ENCODE assay signal across 10 cellular contexts in the genomic region with DNA sequence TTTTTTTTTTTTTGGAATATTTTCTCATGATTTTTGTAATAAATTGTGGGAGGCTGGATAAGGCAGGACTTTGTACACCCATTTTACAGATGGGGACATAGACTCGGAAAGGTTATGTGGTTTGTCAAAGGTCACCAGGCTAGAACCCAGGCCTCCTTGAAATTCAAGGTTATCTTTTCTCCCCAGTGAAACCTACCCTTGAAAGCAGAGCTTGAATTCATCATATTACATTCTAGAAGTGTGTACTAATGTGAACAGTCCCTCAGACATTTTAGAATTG. TPM values are rescaled to one million over a fixed set of nuclear protein-coding genes. Genes with fewer than 3 reads are reported as not detected.
DNase-seq lines count a peak whose midpoint lies in the region; ATAC-seq and TF ChIP-seq lines count a peak whose summit lies in the region.
"Had no signal": no experiment of that assay in that cellular context is flagged by ENCODE, and none has a peak within 500 bp of the region (broad histone marks: within the 10 kb centered on the region; RNA-seq: fewer than 3 reads in every experiment).

No MANE protein-coding gene starts in this region.

- WGBS in mammary epithelial cell (ENCODE audit: low coverage, missing lambda C conversion rate): 79% methylated on average over 1 of the region's 1 CpG
- WGBS in upper lobe of left lung, 2 donors: 83 to 89% methylated on average over 1 of the region's 1 CpG

- POLR2A ChIA-PET in MCF 10A (lab: Yijun Ruan, JAX): interaction anchor here (0.8 to 8.8 kb wide), 9 partner anchors 10 to 144 kb away, joined by 3 to 115 read pairs (median 5); no protein-coding TSS in a partner anchor
- POLR2A ChIA-PET in WTC11 (lab: Charles Lee): no interaction called here
- POLR2A ChIA-PET in RWPE1 (lab: Yijun Ruan, JAX; ENCODE audit: low non-redundant PET): no interaction called here

- no peak overlapping the region for H2AFZ ChIP-seq in mammary epithelial cell (ENCODE audit: low read depth, low read length)

- intact Hi-C loops in mammary epithelial cell (cut with micrococcal nuclease) (loop anchor here (10.0 kb wide), 2 partner anchors 271 to 519 kb away; no protein-coding TSS in a partner anchor), MCF 10A (cut with micrococcal nuclease) (loop anchor here (2.0 to 10.0 kb wide), 2 partner anchors 37 to 631 kb away; no protein-coding TSS in a partner anchor)
- intact Hi-C loops in activated T-helper 2 cell treated with anti-CD3 and anti-CD28 coated beads, Interferon-gamma antibody, Interleukin-2, Interleukin-4, amounts not matched to agents 10 μg/mL and 5 μg/mL and 100 μg/mL, durations not matched to agents 14 hours and 24 hours and 36 hours (cut with micrococcal nuclease): loop anchor here (10.0 kb wide), 3 partner anchors 529 to 949 kb away; no protein-coding TSS in a partner anchor

- H3K9me3 ChIP-seq in mammary epithelial cell (replicated peaks; ENCODE audit: insufficient read depth, low read length) (no peaks in the 10 kb centered on the region), upper lobe of left lung (no peaks in the 10 kb centered on the region)
- H3K9me3 ChIP-seq: ovary had no signal

- H4K20me1 ChIP-seq in mammary epithelial cell (ENCODE audit: insufficient read depth, low read length): no peaks in the 10 kb centered on the region

- peaks cover 45% of the 10 kb centered on the region for H3K79me2 ChIP-seq in mammary epithelial cell (ENCODE audit: insufficient read depth, low read length)

- H3K27me3 ChIP-seq in mammary epithelial cell (ENCODE audit: insufficient read depth, low read length): no peaks in the 10 kb centered on the region
- H3K27me3 ChIP-seq in upper lobe of left lung: no peaks in the 10 kb centered on the region
- H3K27me3 ChIP-seq: ovary had no signal

- H3K9me3 Mint-ChIP-seq in MCF 10A (ENCODE audit: unreplicated experiment): no peaks in the 10 kb centered on the region
- H3K9me3 Mint-ChIP-seq in activated T-helper 2 cell treated with anti-CD3 and anti-CD28 coated beads, Interferon-gamma antibody, Interleukin-2, Interleukin-4, amounts not matched to agents 10 μg/mL and 5 μg/mL and 100 μg/mL, durations not matched to agents 14 hours and 24 hours and 36 hours: no peaks in the 10 kb centered on the region
- H3K9me3 Mint-ChIP-seq in memory B cell: no peaks in the 10 kb centered on the region
- no peaks in the 10 kb centered on the region for H3K9me3 Mint-ChIP-seq in WTC11

- no peak for TF ChIP-seq EP300 in upper lobe of left lung (IDR thresholded peaks at IDR 0.05)

- H3K4me3 ChIP-seq in mammary epithelial cell (replicated peaks in 1 of 3; ENCODE audit: insufficient read depth in 1 of 3, low read depth in 2 of 3, low read length in 3 of 3): no peak overlapping the region
- no peak overlapping the region for H3K4me3 ChIP-seq in upper lobe of left lung
- H3K4me3 ChIP-seq: ovary had no signal

- no peak for TF ChIP-seq CTCF in mammary epithelial cell (conservative IDR thresholded peaks at IDR 0.05 in 1 of 2, IDR thresholded peaks at IDR 0.05 in 1 of 2; ENCODE audit: extremely low read depth in 1 of 2, insufficient read depth in 1 of 2, low read depth in 1 of 2, low read length in 2 of 2)
- no peak for TF ChIP-seq CTCF in MCF 10A (IDR thresholded peaks at IDR 0.05; ENCODE audit: unreplicated experiment)
- no peak for TF ChIP-seq CTCF in upper lobe of left lung (IDR thresholded peaks at IDR 0.05)
- no peak for TF ChIP-seq CTCF in WTC11 (IDR thresholded peaks at IDR 0.05)
- TF ChIP-seq CTCF in RWPE1 (conservative IDR thresholded peaks at IDR 0.05; ENCODE audit: low read depth): no peak

- in situ Hi-C loops in mammary epithelial cell (cut with MboI; ENCODE audit: low sequenced_read_pairs in 2 of 2): loop anchor here in 1 of 2 donors (10.0 kb wide), 1 partner anchor 339 kb away; no protein-coding TSS in a partner anchor

- TF ChIP-seq POLR2A in upper lobe of left lung (IDR thresholded peaks at IDR 0.05): no peak

- H3K4me3 Mint-ChIP-seq in MCF 10A (ENCODE audit: unreplicated experiment): no peak overlapping the region
- H3K4me3 Mint-ChIP-seq in activated T-helper 2 cell treated with anti-CD3 and anti-CD28 coated beads, Interferon-gamma antibody, Interleukin-2, Interleukin-4, amounts not matched to agents 10 μg/mL and 5 μg/mL and 100 μg/mL, durations not matched to agents 14 hours and 24 hours and 36 hours (ENCODE audit: low read depth): peak overlapping the region; percentile 27
- peak overlapping the region; percentile 54 for H3K4me3 Mint-ChIP-seq in memory B cell
- H3K4me3 Mint-ChIP-seq in WTC11: no peak overlapping the region

- H3K36me3 Mint-ChIP-seq in MCF 10A (ENCODE audit: insufficient read depth, unreplicated experiment) (peaks cover 5% of the 10 kb centered on the region), memory B cell (peaks cover 9% of the 10 kb centered on the region), WTC11 (no peaks in the 10 kb centered on the region)
- peaks cover 37% of the 10 kb centered on the region for H3K36me3 Mint-ChIP-seq in activated T-helper 2 cell treated with anti-CD3 and anti-CD28 coated beads, Interferon-gamma antibody, Interleukin-2, Interleukin-4, amounts not matched to agents 10 μg/mL and 5 μg/mL and 100 μg/mL, durations not matched to agents 14 hours and 24 hours and 36 hours (ENCODE audit: low read depth)

- H3K4me1 ChIP-seq in mammary epithelial cell (ENCODE audit: insufficient read depth, low read length): peaks cover 12% of the 10 kb centered on the region
- H3K4me1 ChIP-seq in upper lobe of left lung: peaks cover 11 to 22% (median 12%) of the 10 kb centered on the region in 4 donors

- ATAC-seq in memory B cell (ENCODE audit: low read depth): no peak
- ATAC-seq in upper lobe of left lung (ENCODE audit: low FRiP score in 2 of 2): no peak
- ATAC-seq in WTC11: no peak

- BruUV-seq in mammary epithelial cell (replicated peaks; lab: Mats Ljungman, UMichigan): no TSS peak
- BruUV-seq in MCF 10A (replicated peaks; lab: Mats Ljungman, UMichigan): no TSS peak

- H3K36me3 ChIP-seq in mammary epithelial cell (ENCODE audit: insufficient read depth, low read length) (no peaks in the 10 kb centered on the region), upper lobe of left lung (no peaks in the 10 kb centered on the region)
- H3K36me3 ChIP-seq: ovary had no signal

- dilution Hi-C loops in mammary epithelial cell (cut with HindIII; ENCODE audit: low sequenced_read_pairs): no loop called here

- peak overlapping the region; percentile 99 for H3K4me2 ChIP-seq in mammary epithelial cell (ENCODE audit: insufficient read depth, low read depth, low read length)

- H3K27me3 Mint-ChIP-seq in MCF 10A (ENCODE audit: insufficient read depth, unreplicated experiment): no peaks in the 10 kb centered on the region
- no peaks in the 10 kb centered on the region for H3K27me3 Mint-ChIP-seq in activated T-helper 2 cell treated with anti-CD3 and anti-CD28 coated beads, Interferon-gamma antibody, Interleukin-2, Interleukin-4, amounts not matched to agents 10 μg/mL and 5 μg/mL and 100 μg/mL, durations not matched to agents 14 hours and 24 hours and 36 hours (ENCODE audit: low read depth)
- no peaks in the 10 kb centered on the region for H3K27me3 Mint-ChIP-seq in memory B cell
- H3K27me3 Mint-ChIP-seq in WTC11 (ENCODE audit: low read depth): peaks cover 13% of the 10 kb centered on the region

- peak overlapping the region; percentile 35 for H3K9ac ChIP-seq in mammary epithelial cell (ENCODE audit: insufficient read depth, low read length)

- H3K27ac ChIP-seq in mammary epithelial cell (ENCODE audit: insufficient read depth, low read depth, low read length) (peak overlapping the region; percentile 92), upper lobe of left lung (peak overlapping the region in 3 of 4 donors; percentile 49 to 96 (median 96)), RWPE1 (no peak overlapping the region)
- H3K27ac ChIP-seq: C4-2B, ovary had no signal

- no peak overlapping the region for H3K27ac Mint-ChIP-seq in MCF 10A (ENCODE audit: low read depth, unreplicated experiment)
- H3K27ac Mint-ChIP-seq in activated T-helper 2 cell treated with anti-CD3 and anti-CD28 coated beads, Interferon-gamma antibody, Interleukin-2, Interleukin-4, amounts not matched to agents 10 μg/mL and 5 μg/mL and 100 μg/mL, durations not matched to agents 14 hours and 24 hours and 36 hours: peak overlapping the region; percentile 72
- H3K27ac Mint-ChIP-seq in memory B cell: peak overlapping the region; percentile 96
- H3K27ac Mint-ChIP-seq in WTC11: no peak overlapping the region

- DNase-seq in mammary epithelial cell (no peak), MCF 10A (ENCODE audit: unreplicated experiment) (no peak), memory B cell (ENCODE audit: low spot score in 2 of 2) (no peak), upper lobe of left lung (no peak), WTC11 (ENCODE audit: low spot score) (no peak), RWPE1 (ENCODE audit: low spot score) (no peak)
- DNase-seq in activated T-helper 2 cell treated with anti-CD3 and anti-CD28 coated beads, Interferon-gamma antibody, Interleukin-2, Interleukin-4, amounts not matched to agents 10 μg/mL and 5 μg/mL and 100 μg/mL, durations not matched to agents 14 hours and 24 hours and 36 hours (ENCODE audit: low spot score): no peak
- DNase-seq in effector CD8-positive, alpha-beta T cell (lab: John Stamatoyannopoulos, UW): no peak

- CTCF ChIA-PET in mammary epithelial cell (lab: Charles Lee; ENCODE audit: low non-redundant PET) (interaction anchor here (0.7 kb wide), 1 partner anchor 141 kb away, joined by 4 read pairs; no protein-coding TSS in a partner anchor), MCF 10A (lab: Yijun Ruan, JAX) (interaction anchor here (0.6 to 2.7 kb wide), 10 partner anchors 8 to 1033 kb away, joined by 3 to 9 read pairs (median 4); no protein-coding TSS in a partner anchor), WTC11 (lab: Charles Lee) (interaction anchor here (1.4 to 2.5 kb wide), 3 partner anchors 9 to 306 kb away, joined by 3 to 10 read pairs (median 6); no protein-coding TSS in a partner anchor), RWPE1 (lab: Yijun Ruan, JAX) (interaction anchor here (0.5 to 0.7 kb wide), 2 partner anchors 98 to 1811 kb away, joined by 3 to 5 read pairs; no protein-coding TSS in a partner anchor)

- H3K4me1 Mint-ChIP-seq in MCF 10A (ENCODE audit: insufficient read depth, unreplicated experiment) (no peaks in the 10 kb centered on the region), memory B cell (peaks cover 25% of the 10 kb centered on the region), WTC11 (peaks cover 12% of the 10 kb centered on the region)
- peaks cover 28% of the 10 kb centered on the region for H3K4me1 Mint-ChIP-seq in activated T-helper 2 cell treated with anti-CD3 and anti-CD28 coated beads, Interferon-gamma antibody, Interleukin-2, Interleukin-4, amounts not matched to agents 10 μg/mL and 5 μg/mL and 100 μg/mL, durations not matched to agents 14 hours and 24 hours and 36 hours (ENCODE audit: low read depth)

TF ChIP-seq in WTC11, 78 proteins besides CTCF, POLR2A, EP300 and RAD21 (continues in another document):
- no peak for TF ChIP-seq JUN (CRISPR knock-in tag; IDR thresholded peaks at IDR 0.05)

RNA-seq across cellular contexts. Expression of gene ARID5B, which starts 3.9 kb away (rescaled TPM):
- total RNA-seq in mammary epithelial cell: 10 to 100 TPM; 13.8 to 33.5 TPM
- 4.0 TPM for polyA plus RNA-seq in mammary epithelial cell
- polyA minus RNA-seq in mammary epithelial cell: 19.7 TPM
- 10.9 and 12.2 TPM in 2 replicates for total RNA-seq in MCF 10A (2022)
- total RNA-seq in activated T-helper 2 cell treated with anti-CD3 and anti-CD28 coated beads, Interferon-gamma antibody, Interleukin-2, Interleukin-4, amounts not matched to agents 10 μg/mL and 5 μg/mL and 100 μg/mL, durations not matched to agents 14 hours and 24 hours and 36 hours: 34.9 and 35.7 TPM in 2 replicates
- 10 to 100 TPM; 20.2 to 51.3 (median 28.4) TPM for total RNA-seq in upper lobe of left lung
- 0.85 to 2.3 TPM (median 1.2 TPM) in 3 replicates for total RNA-seq in WTC11 (2021)

Comparison
In these comparisons a context has a peak if more than half of its experiments do, and no peak if none do; other contexts are left out.
1. H3K27ac Mint-ChIP-seq: peak in activated T-helper 2 cell treated with anti-CD3 and anti-CD28 coated beads, Interferon-gamma antibody, Interleukin-2, Interleukin-4, amounts not matched to agents 10 μg/mL and 5 μg/mL and 100 μg/mL, durations not matched to agents 14 hours and 24 hours and 36 hours (single experiment) and memory B cell (single experiment); none in MCF 10A (single experiment) and WTC11 (single experiment).
2. H3K4me3 Mint-ChIP-seq: peak in activated T-helper 2 cell treated with anti-CD3 and anti-CD28 coated beads, Interferon-gamma antibody, Interleukin-2, Interleukin-4, amounts not matched to agents 10 μg/mL and 5 μg/mL and 100 μg/mL, durations not matched to agents 14 hours and 24 hours and 36 hours (single experiment) and memory B cell (single experiment); none in MCF 10A (single experiment) and WTC11 (single experiment).